In genomic region chr15:34240537-34240936, GRCh38 we compare ENCODE assay signal across 18 cellular contexts. TPM values are rescaled to one million over a fixed set of nuclear protein-coding genes. Genes with fewer than 3 reads are reported as not detected.
DNase-seq lines count a peak whose midpoint lies in the region; TF ChIP-seq lines count a peak whose summit lies in the region.
"Had no signal": no experiment of that assay in that cellular context is flagged by ENCODE, and none has a peak within 500 bp of the region (broad histone marks: within the 10 kb centered on the region; RNA-seq: fewer than 3 reads in every experiment).

No MANE protein-coding gene starts in this region.

- TF ChIP-seq CTCF in osteocyte (IDR thresholded peaks at IDR 0.05), result no peak

- DNase-seq in activated T-cell treated with anti-CD3 and anti-CD28 coated beads for 48 hours (ENCODE audit: low read depth), result peak; percentile 6
- no peak for DNase-seq in activated T-cell treated with anti-CD3 and anti-CD28 coated beads, Interleukin-2, amount 50 U/mL, for 1 hour
- no peak for DNase-seq in osteocyte (ENCODE audit: extremely low spot score, unreplicated experiment)
- DNase-seq in NCI-H526 (lab: John Stamatoyannopoulos, UW), result no peak
- DNase-seq in hypothalamus (lab: John Stamatoyannopoulos, UW), result no peak
- no peak for DNase-seq in SHP77 (lab: John Stamatoyannopoulos, UW)
- DNase-seq: CD8-positive, alpha-beta T cell; NCI-H1417 treated with DMSO at 0.1 percent for 48 hours; NCI-H2171; posterior cingulate gyrus; substantia nigra had no signal

- peak overlapping the region; percentile 48 for H3K27ac ChIP-seq in HUES48 (ENCODE audit: low read depth, low read length)
- H3K27ac ChIP-seq: vagina had no signal

- H3K9ac ChIP-seq in HUES48 (ENCODE audit: low read depth, low read length), result no peak overlapping the region

- H3K36me3 Mint-ChIP-seq in activated naive CD8-positive, alpha-beta T cell, result peaks cover 4% of the 10 kb centered on the region
- H3K36me3 Mint-ChIP-seq in osteocyte (ENCODE audit: unreplicated experiment), result peaks cover 59% of the 10 kb centered on the region

- H3K4me1 Mint-ChIP-seq in activated naive CD8-positive, alpha-beta T cell (ENCODE audit: low read depth), result peaks cover 31% of the 10 kb centered on the region
- H3K4me1 Mint-ChIP-seq in osteocyte (ENCODE audit: unreplicated experiment), result peaks cover 17% of the 10 kb centered on the region
- H3K4me1 Mint-ChIP-seq: nephron had no signal

- no peaks in the 10 kb centered on the region for H3K9me3 Mint-ChIP-seq in activated naive CD8-positive, alpha-beta T cell (ENCODE audit: low read depth)
- H3K9me3 Mint-ChIP-seq in osteocyte (ENCODE audit: unreplicated experiment), result no peaks in the 10 kb centered on the region
- H3K9me3 Mint-ChIP-seq: CD8-positive, alpha-beta T cell; dendritic cell treated with granulocyte-macrophage colony-stimulating factor and Interleukin-4, amounts not matched to agents 40 ng/mL and 50 ng/mL, for 4 days; nephron had no signal

- H3K27me3 ChIP-seq in HUES48 (ENCODE audit: control insufficient read depth, insufficient read depth, low read length), result no peaks in the 10 kb centered on the region
- H3K27me3 ChIP-seq: vagina had no signal

- H3K4me1 ChIP-seq in HUES48 (ENCODE audit: control insufficient read depth, insufficient read depth, low read length), result peaks cover 14% of the 10 kb centered on the region; the same call in 1 of the 2 replicates
- H3K4me1 ChIP-seq: vagina had no signal

- no peaks in the 10 kb centered on the region for H3K27me3 Mint-ChIP-seq in activated naive CD8-positive, alpha-beta T cell
- no peaks in the 10 kb centered on the region for H3K27me3 Mint-ChIP-seq in osteocyte (ENCODE audit: unreplicated experiment)
- H3K27me3 Mint-ChIP-seq: dendritic cell treated with granulocyte-macrophage colony-stimulating factor and Interleukin-4, amounts not matched to agents 40 ng/mL and 50 ng/mL, for 4 days had no signal

- H3K4me3 ChIP-seq in HUES48 (ENCODE audit: low read depth, low read length), result no peak overlapping the region
- H3K4me3 ChIP-seq: GM12878, HAP-1, vagina had no signal

- H3K9me3 ChIP-seq in HUES48 (ENCODE audit: control insufficient read depth, insufficient read depth, low read length), result no peaks in the 10 kb centered on the region
- H3K9me3 ChIP-seq: HAP-1, vagina had no signal

- H3K4me3 Mint-ChIP-seq in activated naive CD8-positive, alpha-beta T cell, result no peak overlapping the region
- H3K4me3 Mint-ChIP-seq in osteocyte (ENCODE audit: unreplicated experiment), result no peak overlapping the region
- H3K4me3 Mint-ChIP-seq: CD8-positive, alpha-beta T cell; dendritic cell treated with granulocyte-macrophage colony-stimulating factor and Interleukin-4, amounts not matched to agents 40 ng/mL and 50 ng/mL, for 4 days; nephron had no signal

- H3K36me3 ChIP-seq in HUES48 (ENCODE audit: control insufficient read depth, insufficient read depth, low read length), result peaks cover 30% of the 10 kb centered on the region

- peak overlapping the region; percentile 68 for H3K27ac Mint-ChIP-seq in activated naive CD8-positive, alpha-beta T cell
- peak overlapping the region; percentile 95 for H3K27ac Mint-ChIP-seq in osteocyte (ENCODE audit: unreplicated experiment)
- H3K27ac Mint-ChIP-seq: CD8-positive, alpha-beta T cell; dendritic cell treated with granulocyte-macrophage colony-stimulating factor and Interleukin-4, amounts not matched to agents 40 ng/mL and 50 ng/mL, for 4 days; nephron had no signal

RNA-seq across cellular contexts. Expression of gene EMC4, which starts 15.7 kb away (rescaled TPM):
- total RNA-seq in osteocyte, result 108 and 112 TPM in 2 replicates

RNA-seq across cellular contexts. Expression of gene KATNBL1, which starts 30.6 kb away (rescaled TPM):
- 39.1 and 42.7 TPM in 2 replicates for total RNA-seq in osteocyte
